ENCODE assay signal across 27 cellular contexts in the genomic region with DNA sequence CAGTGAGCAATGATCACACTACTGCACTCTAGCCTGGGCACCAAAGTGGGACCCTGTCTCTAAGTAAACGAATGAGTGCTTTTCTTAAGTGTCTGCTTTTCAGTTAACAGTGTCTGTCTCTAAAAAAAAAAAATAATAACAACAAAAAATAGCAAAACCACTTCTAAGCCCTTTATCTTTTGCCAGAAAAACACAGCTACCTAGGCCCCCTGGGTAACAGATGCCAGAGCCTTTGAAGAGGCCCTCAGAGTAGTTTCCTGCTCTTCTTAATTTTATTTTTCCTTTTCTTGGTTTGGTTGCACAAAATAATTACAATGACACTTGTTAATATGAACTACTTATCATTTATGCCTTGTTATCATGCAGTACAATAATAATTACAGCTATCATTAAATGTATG. TPM values are rescaled to one million over a fixed set of nuclear protein-coding genes. Genes with fewer than 3 reads are reported as not detected.
DNase-seq lines count a peak whose midpoint lies in the region; ATAC-seq lines count a peak whose summit lies in the region.
"Had no signal": no experiment of that assay in that cellular context is flagged by ENCODE, and none has a peak within 500 bp of the region (broad histone marks: within the 10 kb centered on the region; RNA-seq: fewer than 3 reads in every experiment).

No MANE protein-coding gene starts in this region.

- no peaks in the 10 kb centered on the region for H3K27me3 ChIP-seq in BLaER1
- H3K27me3 ChIP-seq: MG63, SJCRH30 had no signal

- no peak for DNase-seq in activated CD4-positive, alpha-beta T cell treated with anti-CD3 and anti-CD28 coated beads, Interleukin-2, amount 10 ng/mL, durations not matched to agents 7 days and 5 days
- no peak for DNase-seq in activated CD4-positive, alpha-beta T cell treated with anti-CD3 and anti-CD28 coated beads, Interleukin-2, amount 50 U/mL, for 4 hours
- peak; percentile 87 for DNase-seq in Jurkat, Clone E6-1 (ENCODE audit: low read depth, low spot score)
- DNase-seq in activated CD8-positive, alpha-beta T cell treated with anti-CD3 and anti-CD28 coated beads, Interleukin-2, amount 10 ng/mL, durations not matched to agents 7 days and 5 days: no peak
- DNase-seq: BE2C; Caco-2; CD4-positive, CD25-positive, alpha-beta regulatory T cell; DMS79; GF-D8; HCEC 1CT; MG63; NCI-H1105 treated with DMSO at 0.1 percent for 48 hours; NCI-H146; NCI-H2029; NCI-H446; NCI-H524 treated with DMSO at 0.1 percent for 48 hours; NCI-H774; SJCRH30 had no signal

- H3K36me3 Mint-ChIP-seq in activated CD4-positive, alpha-beta T cell treated with anti-CD3 and anti-CD28 coated beads, Interleukin-2, amount 10 ng/mL, durations not matched to agents 7 days and 5 days (ENCODE audit: low read depth): no peaks in the 10 kb centered on the region
- no peaks in the 10 kb centered on the region for H3K36me3 Mint-ChIP-seq in activated CD8-positive, alpha-beta T cell treated with anti-CD3 and anti-CD28 coated beads, Interleukin-2, amount 10 ng/mL, durations not matched to agents 7 days and 5 days (ENCODE audit: low read depth)
- H3K36me3 Mint-ChIP-seq: CD4-positive, CD25-positive, alpha-beta regulatory T cell had no signal

- no peak overlapping the region for H3K4me3 Mint-ChIP-seq in activated CD4-positive, alpha-beta T cell treated with anti-CD3 and anti-CD28 coated beads, Interleukin-2, amount 10 ng/mL, durations not matched to agents 7 days and 5 days
- H3K4me3 Mint-ChIP-seq in activated CD8-positive, alpha-beta T cell treated with anti-CD3 and anti-CD28 coated beads, Interleukin-2, amount 10 ng/mL, durations not matched to agents 7 days and 5 days: no peak overlapping the region
- H3K4me3 Mint-ChIP-seq: CD4-positive, CD25-positive, alpha-beta regulatory T cell had no signal

- peak; percentile 38 for ATAC-seq in activated CD8-positive, alpha-beta T cell treated with anti-CD3 and anti-CD28 coated beads, Interleukin-2, amount 10 ng/mL, durations not matched to agents 7 days and 5 days
- ATAC-seq in HG02763 (IDR thresholded peaks at IDR 0.05; ENCODE audit: unreplicated experiment) (no peak), GM18861 (IDR thresholded peaks at IDR 0.05; ENCODE audit: unreplicated experiment) (no peak), HG03521 (IDR thresholded peaks at IDR 0.05; ENCODE audit: unreplicated experiment) (no peak)
- ATAC-seq: K562, Right ventricle myocardium inferior, SK-N-SH treated with all-trans-retinoic acid at 6 μM for 48 hours had no signal

- no peak overlapping the region for H3K9ac ChIP-seq in BLaER1

- H3K4me1 Mint-ChIP-seq in activated CD4-positive, alpha-beta T cell treated with anti-CD3 and anti-CD28 coated beads, Interleukin-2, amount 10 ng/mL, durations not matched to agents 7 days and 5 days: peaks cover 30% of the 10 kb centered on the region
- H3K4me1 Mint-ChIP-seq in activated CD8-positive, alpha-beta T cell treated with anti-CD3 and anti-CD28 coated beads, Interleukin-2, amount 10 ng/mL, durations not matched to agents 7 days and 5 days (ENCODE audit: low read depth): peaks cover 31% of the 10 kb centered on the region

- no peak overlapping the region for H3K27ac ChIP-seq in BLaER1
- H3K27ac ChIP-seq: 22Rv1, HL-60, SJCRH30 had no signal

- no peaks in the 10 kb centered on the region for H3K27me3 Mint-ChIP-seq in activated CD4-positive, alpha-beta T cell treated with anti-CD3 and anti-CD28 coated beads, Interleukin-2, amount 10 ng/mL, durations not matched to agents 7 days and 5 days
- H3K27me3 Mint-ChIP-seq in activated CD8-positive, alpha-beta T cell treated with anti-CD3 and anti-CD28 coated beads, Interleukin-2, amount 10 ng/mL, durations not matched to agents 7 days and 5 days (ENCODE audit: low read depth): no peaks in the 10 kb centered on the region

- H3K9me3 ChIP-seq in BLaER1: 0 out of 2 replicates have a peak, but pooled peaks cover 3% of the 10 kb centered on the region
- H3K9me3 ChIP-seq: BE2C, Caco-2, MG63, SJCRH30 had no signal

- POLR2A ChIA-PET in activated CD4-positive, alpha-beta T cell treated with anti-CD3 and anti-CD28 coated beads, Interleukin-2, amount 10 ng/mL, durations not matched to agents 7 days and 5 days (lab: Charles Lee): no interaction called here
- POLR2A ChIA-PET in activated CD8-positive, alpha-beta T cell treated with anti-CD3 and anti-CD28 coated beads, Interleukin-2, amount 10 ng/mL, durations not matched to agents 7 days and 5 days (lab: Charles Lee): interaction anchor here (2.3 kb wide), 1 partner anchor 32 kb away, joined by 10 read pairs; the partner anchor contains the start of gene RAP1B

- CTCF ChIA-PET in activated CD4-positive, alpha-beta T cell treated with anti-CD3 and anti-CD28 coated beads, Interleukin-2, amount 10 ng/mL, durations not matched to agents 7 days and 5 days (lab: Charles Lee): interaction anchor here (0.6 to 1.5 kb wide), 5 partner anchors 13 to 33 kb away, joined by 3 to 4 read pairs (median 3); partner anchors contain the start of gene RAP1B
- CTCF ChIA-PET in activated CD8-positive, alpha-beta T cell treated with anti-CD3 and anti-CD28 coated beads, Interleukin-2, amount 10 ng/mL, durations not matched to agents 7 days and 5 days (lab: Charles Lee): interaction anchor here (1.0 to 1.9 kb wide), 3 partner anchors 9 to 218 kb away, joined by 4 to 6 read pairs (median 4); no protein-coding TSS in a partner anchor

- H4K20me1 ChIP-seq in BLaER1: no peaks in the 10 kb centered on the region

- peaks cover 14% of the 10 kb centered on the region for H3K4me1 ChIP-seq in BLaER1
- H3K4me1 ChIP-seq: BE2C, Caco-2, SJCRH30 had no signal

- H3K36me3 ChIP-seq in BLaER1: no peaks in the 10 kb centered on the region
- H3K36me3 ChIP-seq: BE2C, MG63, SJCRH30 had no signal

- no peak overlapping the region for H3K4me3 ChIP-seq in BLaER1
- H3K4me3 ChIP-seq in Jurkat, Clone E6-1 (ENCODE audit: low read length): no peak overlapping the region
- H3K4me3 ChIP-seq: K562, MG63, SJCRH30 had no signal

- H3K4me2 ChIP-seq in BLaER1: peak overlapping the region; percentile 39

- no peaks in the 10 kb centered on the region for H3K9me3 Mint-ChIP-seq in activated CD4-positive, alpha-beta T cell treated with anti-CD3 and anti-CD28 coated beads, Interleukin-2, amount 10 ng/mL, durations not matched to agents 7 days and 5 days
- no peaks in the 10 kb centered on the region for H3K9me3 Mint-ChIP-seq in activated CD8-positive, alpha-beta T cell treated with anti-CD3 and anti-CD28 coated beads, Interleukin-2, amount 10 ng/mL, durations not matched to agents 7 days and 5 days (ENCODE audit: insufficient read depth)
- H3K9me3 Mint-ChIP-seq: CD4-positive, CD25-positive, alpha-beta regulatory T cell had no signal

- H3K27ac Mint-ChIP-seq in activated CD4-positive, alpha-beta T cell treated with anti-CD3 and anti-CD28 coated beads, Interleukin-2, amount 10 ng/mL, durations not matched to agents 7 days and 5 days: peak overlapping the region; percentile 31
- H3K27ac Mint-ChIP-seq in activated CD8-positive, alpha-beta T cell treated with anti-CD3 and anti-CD28 coated beads, Interleukin-2, amount 10 ng/mL, durations not matched to agents 7 days and 5 days: no peak overlapping the region

RNA-seq across cellular contexts. Expression of gene RAP1B, which starts 32.8 kb away (rescaled TPM):
- total RNA-seq in activated CD4-positive, alpha-beta T cell treated with anti-CD3 and anti-CD28 coated beads, Interleukin-2, amount 10 ng/mL, durations not matched to agents 7 days and 5 days: 100 to 1,000 TPM; 223 to 284 TPM
- 192 TPM for polyA plus RNA-seq in Jurkat, Clone E6-1 (2012; ENCODE audit: insufficient read depth, insufficient read length)
- total RNA-seq in activated CD8-positive, alpha-beta T cell treated with anti-CD3 and anti-CD28 coated beads, Interleukin-2, amount 10 ng/mL, durations not matched to agents 7 days and 5 days: 100 to 1,000 TPM; 256 to 268 TPM
